Comparison of ENCODE assay signal across 8 cellular contexts in genomic region chr11:128884703-128885338, GRCh38. TPM values are rescaled to one million over a fixed set of nuclear protein-coding genes. Genes with fewer than 3 reads are reported as not detected.
DNase-seq lines count a peak whose midpoint lies in the region; ATAC-seq and TF ChIP-seq lines count a peak whose summit lies in the region.

No MANE protein-coding gene starts in this region.

- H3K27ac Mint-ChIP-seq in activated T-helper 2 cell treated with anti-CD3 and anti-CD28 coated beads, Interferon-gamma antibody, Interleukin-2, Interleukin-4, amounts not matched to agents 10 μg/mL and 5 μg/mL and 100 μg/mL, durations not matched to agents 14 hours and 24 hours and 36 hours: no peak overlapping the region
- H3K27ac Mint-ChIP-seq in glutamatergic neuron (ENCODE audit: unreplicated experiment): no peak overlapping the region

- no peaks in the 10 kb centered on the region for H3K36me3 Mint-ChIP-seq in activated T-helper 2 cell treated with anti-CD3 and anti-CD28 coated beads, Interferon-gamma antibody, Interleukin-2, Interleukin-4, amounts not matched to agents 10 μg/mL and 5 μg/mL and 100 μg/mL, durations not matched to agents 14 hours and 24 hours and 36 hours (ENCODE audit: low read depth)
- H3K36me3 Mint-ChIP-seq in glutamatergic neuron (ENCODE audit: unreplicated experiment): no peaks in the 10 kb centered on the region

- peak; percentile 82 for ATAC-seq in GM21423 (IDR thresholded peaks at IDR 0.05; ENCODE audit: unreplicated experiment)

- DNase-seq in EH (ENCODE audit: low read depth) (peak; percentile 67), HK-2 (ENCODE audit: unreplicated experiment) (peak; percentile 41), OCI-M1 (lab: John Stamatoyannopoulos, UW) (peak; percentile 86), glutamatergic neuron (peak; percentile 51), posterior cingulate gyrus (peak in 7 of 10 donors; percentile 51 to 93 (median 62)), NCI-H446 treated with DMSO at 0.1 percent for 48 hours (lab: John Stamatoyannopoulos, UW) (no peak)
- peak; percentile 37 for DNase-seq in activated T-helper 2 cell treated with anti-CD3 and anti-CD28 coated beads, Interferon-gamma antibody, Interleukin-2, Interleukin-4, amounts not matched to agents 10 μg/mL and 5 μg/mL and 100 μg/mL, durations not matched to agents 14 hours and 24 hours and 36 hours (ENCODE audit: low spot score)

- H3K4me3 Mint-ChIP-seq in activated T-helper 2 cell treated with anti-CD3 and anti-CD28 coated beads, Interferon-gamma antibody, Interleukin-2, Interleukin-4, amounts not matched to agents 10 μg/mL and 5 μg/mL and 100 μg/mL, durations not matched to agents 14 hours and 24 hours and 36 hours (ENCODE audit: low read depth): no peak overlapping the region
- no peak overlapping the region for H3K4me3 Mint-ChIP-seq in glutamatergic neuron (ENCODE audit: unreplicated experiment)

- H3K27me3 Mint-ChIP-seq in activated T-helper 2 cell treated with anti-CD3 and anti-CD28 coated beads, Interferon-gamma antibody, Interleukin-2, Interleukin-4, amounts not matched to agents 10 μg/mL and 5 μg/mL and 100 μg/mL, durations not matched to agents 14 hours and 24 hours and 36 hours (ENCODE audit: low read depth): peaks cover 66% of the 10 kb centered on the region
- H3K27me3 Mint-ChIP-seq in glutamatergic neuron (ENCODE audit: unreplicated experiment): peaks cover 10% of the 10 kb centered on the region

- intact Hi-C loops in activated T-helper 2 cell treated with anti-CD3 and anti-CD28 coated beads, Interferon-gamma antibody, Interleukin-2, Interleukin-4, amounts not matched to agents 10 μg/mL and 5 μg/mL and 100 μg/mL, durations not matched to agents 14 hours and 24 hours and 36 hours (cut with micrococcal nuclease): loop anchor here (1.0 to 10.0 kb wide), 5 partner anchors 71 to 870 kb away; no protein-coding TSS in a partner anchor
- intact Hi-C loops in posterior cingulate gyrus (cut with DNase I): loop anchor here (1.0 to 10.0 kb wide), 2 partner anchors 71 to 870 kb away; no protein-coding TSS in a partner anchor

- H3K4me1 Mint-ChIP-seq in activated T-helper 2 cell treated with anti-CD3 and anti-CD28 coated beads, Interferon-gamma antibody, Interleukin-2, Interleukin-4, amounts not matched to agents 10 μg/mL and 5 μg/mL and 100 μg/mL, durations not matched to agents 14 hours and 24 hours and 36 hours (ENCODE audit: low read depth): no peaks in the 10 kb centered on the region
- peaks cover 15% of the 10 kb centered on the region for H3K4me1 Mint-ChIP-seq in glutamatergic neuron (ENCODE audit: low read depth, unreplicated experiment)

- H3K9me3 Mint-ChIP-seq in activated T-helper 2 cell treated with anti-CD3 and anti-CD28 coated beads, Interferon-gamma antibody, Interleukin-2, Interleukin-4, amounts not matched to agents 10 μg/mL and 5 μg/mL and 100 μg/mL, durations not matched to agents 14 hours and 24 hours and 36 hours: no peaks in the 10 kb centered on the region
- H3K9me3 Mint-ChIP-seq in glutamatergic neuron (ENCODE audit: unreplicated experiment): no peaks in the 10 kb centered on the region

- TF ChIP-seq CTCF in glutamatergic neuron (IDR thresholded peaks at IDR 0.05; ENCODE audit: partially characterized antibody, unreplicated experiment): peak; percentile 83

RNA-seq across cellular contexts. Expression of gene KCNJ5, which starts 6.3 kb away (rescaled TPM):
- not detected in 2 replicates for total RNA-seq in activated T-helper 2 cell treated with anti-CD3 and anti-CD28 coated beads, Interferon-gamma antibody, Interleukin-2, Interleukin-4, amounts not matched to agents 10 μg/mL and 5 μg/mL and 100 μg/mL, durations not matched to agents 14 hours and 24 hours and 36 hours
- total RNA-seq in glutamatergic neuron (ENCODE audit: unreplicated experiment): 0.34 TPM

RNA-seq across cellular contexts. Expression of gene KCNJ1, which starts 17.7 kb away (rescaled TPM):
- not detected in 2 replicates for total RNA-seq in activated T-helper 2 cell treated with anti-CD3 and anti-CD28 coated beads, Interferon-gamma antibody, Interleukin-2, Interleukin-4, amounts not matched to agents 10 μg/mL and 5 μg/mL and 100 μg/mL, durations not matched to agents 14 hours and 24 hours and 36 hours
- not detected for total RNA-seq in glutamatergic neuron (ENCODE audit: unreplicated experiment)

RNA-seq across cellular contexts. Expression of gene TP53AIP1, which starts 57.9 kb away (rescaled TPM):
- not detected in 2 replicates for total RNA-seq in activated T-helper 2 cell treated with anti-CD3 and anti-CD28 coated beads, Interferon-gamma antibody, Interleukin-2, Interleukin-4, amounts not matched to agents 10 μg/mL and 5 μg/mL and 100 μg/mL, durations not matched to agents 14 hours and 24 hours and 36 hours
- total RNA-seq in glutamatergic neuron (ENCODE audit: unreplicated experiment): 0.34 TPM
